19 cellular contexts compared by ENCODE assay signal in genomic region chr12:72011374-72011773, GRCh38.
DNase-seq lines count a peak whose midpoint lies in the region; ATAC-seq and TF ChIP-seq lines count a peak whose summit lies in the region.
"Had no signal": no experiment of that assay in that cellular context is flagged by ENCODE, and none has a peak within 500 bp of the region (broad histone marks: within the 10 kb centered on the region; RNA-seq: fewer than 3 reads in every experiment).

No MANE protein-coding gene starts in this region.

- H3K9ac ChIP-seq in mammary epithelial cell (ENCODE audit: insufficient read depth, low read length), result no peak overlapping the region
- H3K9ac ChIP-seq: BLaER1, KMS-11 had no signal

- H3K27me3 ChIP-seq in mammary epithelial cell (ENCODE audit: insufficient read depth, low read length) (no peaks in the 10 kb centered on the region), hepatocyte (no peaks in the 10 kb centered on the region)
- H3K27me3 ChIP-seq: BLaER1, SJSA1 had no signal

- peaks cover 9% of the 10 kb centered on the region for H3K4me1 Mint-ChIP-seq in MCF 10A (ENCODE audit: insufficient read depth, unreplicated experiment)
- H3K4me1 Mint-ChIP-seq in activated naive CD8-positive, alpha-beta T cell treated with anti-CD3 and anti-CD28 coated beads for 36 hours, result no peaks in the 10 kb centered on the region

- no peak overlapping the region for H3K27ac Mint-ChIP-seq in MCF 10A (ENCODE audit: low read depth, unreplicated experiment)
- H3K27ac Mint-ChIP-seq in activated naive CD8-positive, alpha-beta T cell treated with anti-CD3 and anti-CD28 coated beads for 36 hours, result no peak overlapping the region
- H3K27ac Mint-ChIP-seq: CD4-positive, alpha-beta memory T cell had no signal

- H4K20me1 ChIP-seq in mammary epithelial cell (ENCODE audit: insufficient read depth, low read length), result no peaks in the 10 kb centered on the region
- no peaks in the 10 kb centered on the region for H4K20me1 ChIP-seq in hepatocyte (ENCODE audit: insufficient read depth, poor library complexity, severe bottlenecking)
- H4K20me1 ChIP-seq: BLaER1 had no signal

- BruUV-seq in MCF 10A (replicated peaks; lab: Mats Ljungman, UMichigan) (no TSS peak), mammary epithelial cell (replicated peaks; lab: Mats Ljungman, UMichigan) (no TSS peak)

- H2AFZ ChIP-seq in mammary epithelial cell (ENCODE audit: low read depth, low read length) (no peak overlapping the region), hepatocyte (no peak overlapping the region)

- TF ChIP-seq CTCF in MCF 10A (IDR thresholded peaks at IDR 0.05; ENCODE audit: unreplicated experiment) (no peak), mammary epithelial cell (conservative IDR thresholded peaks at IDR 0.05 in 1 of 2, IDR thresholded peaks at IDR 0.05 in 1 of 2; ENCODE audit: extremely low read depth in 1 of 2, insufficient read depth in 1 of 2, low read depth in 1 of 2, low read length in 2 of 2) (no peak), hepatocyte (IDR thresholded peaks at IDR 0.05; ENCODE audit: poor library complexity) (no peak)

- H3K4me2 ChIP-seq in mammary epithelial cell (ENCODE audit: insufficient read depth, low read depth, low read length) (no peak overlapping the region), hepatocyte (no peak overlapping the region)
- H3K4me2 ChIP-seq: A549, BLaER1, KMS-11 had no signal

- DNase-seq in MCF 10A (ENCODE audit: unreplicated experiment) (peak; percentile 9), mammary epithelial cell (no peak), NCI-H446 treated with DMSO at 0.1 percent for 48 hours (lab: John Stamatoyannopoulos, UW) (peak; percentile 58), hepatocyte (ENCODE audit: low spot score) (peak; percentile 8)
- DNase-seq in activated effector memory CD4-positive, alpha-beta T cell treated with Interleukin-2 at 50 U/mL for 16 hours, result no peak
- no peak for DNase-seq in activated naive CD8-positive, alpha-beta T cell treated with anti-CD3 and anti-CD28 coated beads for 36 hours
- DNase-seq: CD4-positive, alpha-beta memory T cell; MM.1S; NCI-H1092; NCI-H187; NCI-H2107; NCI-H345 had no signal

- no peak overlapping the region for H3K4me3 Mint-ChIP-seq in MCF 10A (ENCODE audit: unreplicated experiment)
- no peak overlapping the region for H3K4me3 Mint-ChIP-seq in activated naive CD8-positive, alpha-beta T cell treated with anti-CD3 and anti-CD28 coated beads for 36 hours
- H3K4me3 Mint-ChIP-seq: CD4-positive, alpha-beta memory T cell had no signal

- H3K36me3 Mint-ChIP-seq in MCF 10A (ENCODE audit: insufficient read depth, unreplicated experiment), result peaks cover under 1% of the 10 kb centered on the region
- no peaks in the 10 kb centered on the region for H3K36me3 Mint-ChIP-seq in activated naive CD8-positive, alpha-beta T cell treated with anti-CD3 and anti-CD28 coated beads for 36 hours
- H3K36me3 Mint-ChIP-seq: CD4-positive, alpha-beta memory T cell had no signal

- no peaks in the 10 kb centered on the region for H3K9me3 ChIP-seq in mammary epithelial cell (replicated peaks; ENCODE audit: insufficient read depth, low read length)
- no peaks in the 10 kb centered on the region for H3K9me3 ChIP-seq in hepatocyte (ENCODE audit: low read depth)
- H3K9me3 ChIP-seq: A549, BLaER1, SJSA1 had no signal

- H3K9me3 Mint-ChIP-seq in MCF 10A (ENCODE audit: unreplicated experiment), result no peaks in the 10 kb centered on the region
- H3K9me3 Mint-ChIP-seq in activated naive CD8-positive, alpha-beta T cell treated with anti-CD3 and anti-CD28 coated beads for 36 hours, result no peaks in the 10 kb centered on the region
- H3K9me3 Mint-ChIP-seq: CD4-positive, alpha-beta memory T cell had no signal

- H3K27ac ChIP-seq in mammary epithelial cell (ENCODE audit: insufficient read depth, low read depth, low read length) (no peak overlapping the region), hepatocyte (no peak overlapping the region)
- H3K27ac ChIP-seq: A549, BLaER1, KMS-11, SJSA1 had no signal

- no peaks in the 10 kb centered on the region for H3K4me1 ChIP-seq in mammary epithelial cell (ENCODE audit: insufficient read depth, low read length)
- no peaks in the 10 kb centered on the region for H3K4me1 ChIP-seq in hepatocyte (ENCODE audit: insufficient read depth)
- H3K4me1 ChIP-seq: A549, SJSA1 had no signal

- POLR2A ChIA-PET in MCF 10A (lab: Yijun Ruan, JAX), result no interaction called here

- peaks cover 6% of the 10 kb centered on the region for H3K27me3 Mint-ChIP-seq in MCF 10A (ENCODE audit: insufficient read depth, unreplicated experiment)
- no peaks in the 10 kb centered on the region for H3K27me3 Mint-ChIP-seq in activated naive CD8-positive, alpha-beta T cell treated with anti-CD3 and anti-CD28 coated beads for 36 hours

- in situ Hi-C loops in mammary epithelial cell (cut with MboI; ENCODE audit: low sequenced_read_pairs in 2 of 2), result loop anchor here in 1 of 2 donors (10.0 kb wide), 1 partner anchor 273 kb away; no protein-coding TSS in a partner anchor

- intact Hi-C loops in MCF 10A (cut with micrococcal nuclease) (no loop called here), mammary epithelial cell (cut with micrococcal nuclease) (no loop called here)

- H3K9me2 ChIP-seq in hepatocyte (replicated peaks; ENCODE audit: insufficient read depth), result no peaks in the 10 kb centered on the region

- H3K79me2 ChIP-seq in mammary epithelial cell (ENCODE audit: insufficient read depth, low read length), result no peaks in the 10 kb centered on the region
- H3K79me2 ChIP-seq in hepatocyte, result no peaks in the 10 kb centered on the region

- CTCF ChIA-PET in MCF 10A (lab: Yijun Ruan, JAX), result interaction anchor here (0.6 kb wide), 1 partner anchor 167 kb away, joined by 3 read pairs; no protein-coding TSS in a partner anchor
- CTCF ChIA-PET in mammary epithelial cell (lab: Charles Lee; ENCODE audit: low non-redundant PET), result no interaction called here

- ATAC-seq in HG02852 (IDR thresholded peaks at IDR 0.05; ENCODE audit: unreplicated experiment), result no peak
- ATAC-seq: A549, HepG2, Panc1 had no signal

- H3K36me3 ChIP-seq in mammary epithelial cell (ENCODE audit: insufficient read depth, low read length) (no peaks in the 10 kb centered on the region), hepatocyte (replicated peaks; ENCODE audit: insufficient read depth, low read depth) (no peaks in the 10 kb centered on the region)
- H3K36me3 ChIP-seq: BLaER1, SJSA1 had no signal

- dilution Hi-C loops in mammary epithelial cell (cut with HindIII; ENCODE audit: low sequenced_read_pairs), result no loop called here

- no peak overlapping the region for H3K4me3 ChIP-seq in mammary epithelial cell (replicated peaks in 1 of 3; ENCODE audit: insufficient read depth in 1 of 3, low read depth in 2 of 3, low read length in 3 of 3)
- H3K4me3 ChIP-seq in hepatocyte, result no peak overlapping the region
- H3K4me3 ChIP-seq: A549, BLaER1, SJSA1 had no signal

- 0% methylated on average over 1 of the region's 1 CpG for WGBS in mammary epithelial cell (ENCODE audit: low coverage, missing lambda C conversion rate)
- 50% methylated on average over 1 of the region's 1 CpG for WGBS in hepatocyte (ENCODE audit: low lambda C conversion rate, missing lambda C conversion rate)

Comparison
In these comparisons a context has a peak if more than half of its experiments do, and no peak if none do; other contexts are left out.
1. DNase-seq: peak in MCF 10A (single experiment), NCI-H446 treated with DMSO at 0.1 percent for 48 hours (single experiment) and hepatocyte (single experiment); none in mammary epithelial cell (single experiment), activated effector memory CD4-positive, alpha-beta T cell treated with Interleukin-2 at 50 U/mL for 16 hours (single experiment) and activated naive CD8-positive, alpha-beta T cell treated with anti-CD3 and anti-CD28 coated beads for 36 hours (single experiment).